Comparison of ENCODE assay signal across 1 cellular context in genomic region chr10:101283762-101284161, GRCh38.
TF ChIP-seq lines count a peak whose summit lies in the region.

No MANE protein-coding gene starts in this region.

TF ChIP-seq in HepG2, 621 proteins besides CTCF, POLR2A, EP300 and RAD21 (continued from another document):
- no peak for TF ChIP-seq ZC3H13 (CRISPR knock-in tag; IDR thresholded peaks at IDR 0.05)
- no peak for TF ChIP-seq LBX2 (CRISPR knock-in tag; IDR thresholded peaks at IDR 0.05; ENCODE audit: borderline replicate concordance)
- TF ChIP-seq, protein P1, sequence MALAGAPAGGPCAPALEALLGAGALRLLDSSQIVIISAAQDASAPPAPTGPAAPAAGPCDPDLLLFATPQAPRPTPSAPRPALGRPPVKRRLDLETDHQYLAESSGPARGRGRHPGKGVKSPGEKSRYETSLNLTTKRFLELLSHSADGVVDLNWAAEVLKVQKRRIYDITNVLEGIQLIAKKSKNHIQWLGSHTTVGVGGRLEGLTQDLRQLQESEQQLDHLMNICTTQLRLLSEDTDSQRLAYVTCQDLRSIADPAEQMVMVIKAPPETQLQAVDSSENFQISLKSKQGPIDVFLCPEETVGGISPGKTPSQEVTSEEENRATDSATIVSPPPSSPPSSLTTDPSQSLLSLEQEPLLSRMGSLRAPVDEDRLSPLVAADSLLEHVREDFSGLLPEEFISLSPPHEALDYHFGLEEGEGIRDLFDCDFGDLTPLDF (CRISPR knock-in tag; IDR thresholded peaks at IDR 0.05): no peak
- TF ChIP-seq SMARCE1 (IDR thresholded peaks at IDR 0.05; ENCODE audit: borderline replicate concordance): no peak
- no peak for TF ChIP-seq ZBTB21 (CRISPR knock-in tag; IDR thresholded peaks at IDR 0.05)
- TF ChIP-seq ZFY (CRISPR knock-in tag; IDR thresholded peaks at IDR 0.05): no peak
- no peak for TF ChIP-seq SIX1 (CRISPR knock-in tag; IDR thresholded peaks at IDR 0.05; ENCODE audit: borderline replicate concordance)
- TF ChIP-seq MXD3 (CRISPR knock-in tag; IDR thresholded peaks at IDR 0.05): no peak
- no peak for TF ChIP-seq ZBTB20 (CRISPR knock-in tag; IDR thresholded peaks at IDR 0.05; ENCODE audit: borderline replicate concordance, low read depth)
